Comparison of ENCODE assay signal across 25 cellular contexts in genomic region chr5:17888155-17888554, GRCh38.
"Had no signal": no experiment of that assay in that cellular context is flagged by ENCODE, and none has a peak within 500 bp of the region (broad histone marks: within the 10 kb centered on the region; RNA-seq: fewer than 3 reads in every experiment).

No MANE protein-coding gene starts in this region.

- H3K4me1 ChIP-seq: colonic mucosa, gastrocnemius medialis, heart right ventricle, left lung, lower lobe of right lung had no signal

- H3K27me3 ChIP-seq: colonic mucosa, esophagus squamous epithelium, gastrocnemius medialis, heart right ventricle, left lung had no signal

- H3K4me3 ChIP-seq: colonic mucosa, esophagus squamous epithelium, gastrocnemius medialis, heart right ventricle, left lung, lower lobe of right lung, mucosa of descending colon had no signal

- ATAC-seq: effector memory CD8-positive, alpha-beta T cell; esophagus mucosa; gastrocnemius medialis; heart right ventricle; left cardiac atrium; left lung; left ventricle myocardium superior; lower lobe of right lung; mucosa of descending colon had no signal

- H3K27ac ChIP-seq: colonic mucosa, epithelial cell of prostate, esophagus squamous epithelium, gastrocnemius medialis, heart right ventricle, left lung, lower lobe of right lung had no signal

- DNase-seq: colonic mucosa; cortex of kidney; effector CD8-positive, alpha-beta T cell; effector memory CD8-positive, alpha-beta T cell; endodermal cell; erythroblast; esophagus squamous epithelium; foreskin fibroblast; foreskin melanocyte; gastrocnemius medialis; glutamatergic neuron; head of caudate nucleus; heart right ventricle; hippocampal formation; left cardiac atrium; left lung; left ventricle myocardium superior; lower lobe of right lung; mesenchymal stem cell; mucosa of descending colon had no signal

- H3K9me3 ChIP-seq: colonic mucosa, esophagus squamous epithelium, gastrocnemius medialis, left lung, lower lobe of right lung, mucosa of descending colon had no signal

- H3K36me3 ChIP-seq: colonic mucosa, esophagus squamous epithelium, gastrocnemius medialis, heart right ventricle, left lung, lower lobe of right lung had no signal

- FAIRE-seq: endometrium, islet of Langerhans, keratinocyte had no signal
